In genomic region chr15:89111352-89111751, GRCh38 we compare ENCODE assay signal across 17 cellular contexts. TPM values are rescaled to one million over a fixed set of nuclear protein-coding genes. Genes with fewer than 3 reads are reported as not detected.
DNase-seq lines count a peak whose midpoint lies in the region; ATAC-seq, FAIRE-seq and TF ChIP-seq lines count a peak whose summit lies in the region.
"Had no signal": no experiment of that assay in that cellular context is flagged by ENCODE, and none has a peak within 500 bp of the region (broad histone marks: within the 10 kb centered on the region; RNA-seq: fewer than 3 reads in every experiment).

No MANE protein-coding gene starts in this region.

- H3K36me3 ChIP-seq in right atrium auricular region: peaks cover 32% of the 10 kb centered on the region
- H3K36me3 ChIP-seq in colonic mucosa: no peaks in the 10 kb centered on the region
- peaks cover 0 to under 1% (median 0%) of the 10 kb centered on the region in 3 donors for H3K36me3 ChIP-seq in pancreas

- FAIRE-seq in pancreas (lab: Jason Lieb, UNC): no peak

- DNase-seq in right atrium auricular region (ENCODE audit: low spot score) (no peak), cardiac septum (ENCODE audit: low spot score) (no peak), colonic mucosa (no peak), pancreas (no peak), iPS-NIHi7 (ENCODE audit: extremely low spot score) (no peak), ureter (ENCODE audit: low spot score) (no peak)
- DNase-seq in stimulated activated naive CD4-positive, alpha-beta T cell treated with Interleukin-2 at 50 U/mL for 16 hours (lab: John Stamatoyannopoulos, UW): no peak
- DNase-seq: activated CD4-positive, alpha-beta T cell treated with anti-CD3 and anti-CD28 coated beads for 4 hours; activated effector memory CD4-positive, alpha-beta T cell treated with anti-CD3 and anti-CD28 coated beads, Interleukin-2, amount 50 U/mL, for 16 hours; DMS53; mesendoderm; NCI-H2107; NCI-H526 treated with DMSO at 0.1 percent for 48 hours; OCI-M1; stimulated activated CD4-positive, alpha-beta T cell treated with anti-CD3 and anti-CD28 coated beads, Interleukin-4, amount 100 ng/mL, for 24 hours; thyroid gland had no signal

- peak overlapping the region; percentile 93 to 95 for H3K27ac ChIP-seq in right atrium auricular region
- H3K27ac ChIP-seq in colonic mucosa: peak overlapping the region; percentile 58
- H3K27ac ChIP-seq in pancreas: peak overlapping the region in 3 of 4 donors; percentile 40 to 94 (median 79)

- no peaks in the 10 kb centered on the region for H3K27me3 ChIP-seq in right atrium auricular region
- H3K27me3 ChIP-seq in colonic mucosa: no peaks in the 10 kb centered on the region
- no peaks in the 10 kb centered on the region for H3K27me3 ChIP-seq in pancreas
- H3K27me3 ChIP-seq: thyroid gland had no signal

- H3K4me3 ChIP-seq in right atrium auricular region: no peak overlapping the region
- no peak overlapping the region for H3K4me3 ChIP-seq in colonic mucosa
- no peak overlapping the region for H3K4me3 ChIP-seq in pancreas
- H3K4me3 ChIP-seq: thyroid gland had no signal

- peaks cover 0 to 84% of the 10 kb centered on the region in 2 donors for H3K4me1 ChIP-seq in right atrium auricular region
- H3K4me1 ChIP-seq in colonic mucosa: peaks cover 8% of the 10 kb centered on the region
- peaks cover 46 to 59% (median 52%) of the 10 kb centered on the region in 3 donors for H3K4me1 ChIP-seq in pancreas

- no peaks in the 10 kb centered on the region for H3K9me3 ChIP-seq in right atrium auricular region
- no peaks in the 10 kb centered on the region for H3K9me3 ChIP-seq in colonic mucosa
- H3K9me3 ChIP-seq in pancreas: no peaks in the 10 kb centered on the region
- H3K9me3 ChIP-seq: thyroid gland had no signal

- intact Hi-C loops in cardiac septum (cut with DNase I): no loop called here
- intact Hi-C loops in colonic mucosa (cut with DNase I): no loop called here
- intact Hi-C loops in pancreas (cut with DNase I): no loop called here

- ATAC-seq in pancreas (no peak), HG03139 (IDR thresholded peaks at IDR 0.05; ENCODE audit: unreplicated experiment) (no peak)

- no peak for TF ChIP-seq CTCF in right atrium auricular region (IDR thresholded peaks at IDR 0.05)
- TF ChIP-seq CTCF in colonic mucosa (IDR thresholded peaks at IDR 0.05): no peak
- no peak for TF ChIP-seq CTCF in pancreas (IDR thresholded peaks at IDR 0.05)

- H3K9ac ChIP-seq in colonic mucosa (ENCODE audit: low read depth in 2 of 2, low read length in 2 of 2): no peak overlapping the region

RNA-seq across cellular contexts. Expression of gene ABHD2, which starts 23.1 kb away (rescaled TPM):
- total RNA-seq in right atrium auricular region (100 to 1,000 TPM; 115 to 118 TPM), cardiac septum (185 TPM), colonic mucosa (10 to 100 TPM; 71.5 to 86.7 TPM), pancreas (100 to 1,000 TPM; 104 to 151 (median 132) TPM), ureter (134 TPM)
- polyA plus RNA-seq in pancreas: 10 to 100 TPM in 1 of 2 donors, 1 to 10 TPM in 1; 7.9 to 16.2 TPM
